ENCODE assay signal across 10 cellular contexts in the genomic region with DNA sequence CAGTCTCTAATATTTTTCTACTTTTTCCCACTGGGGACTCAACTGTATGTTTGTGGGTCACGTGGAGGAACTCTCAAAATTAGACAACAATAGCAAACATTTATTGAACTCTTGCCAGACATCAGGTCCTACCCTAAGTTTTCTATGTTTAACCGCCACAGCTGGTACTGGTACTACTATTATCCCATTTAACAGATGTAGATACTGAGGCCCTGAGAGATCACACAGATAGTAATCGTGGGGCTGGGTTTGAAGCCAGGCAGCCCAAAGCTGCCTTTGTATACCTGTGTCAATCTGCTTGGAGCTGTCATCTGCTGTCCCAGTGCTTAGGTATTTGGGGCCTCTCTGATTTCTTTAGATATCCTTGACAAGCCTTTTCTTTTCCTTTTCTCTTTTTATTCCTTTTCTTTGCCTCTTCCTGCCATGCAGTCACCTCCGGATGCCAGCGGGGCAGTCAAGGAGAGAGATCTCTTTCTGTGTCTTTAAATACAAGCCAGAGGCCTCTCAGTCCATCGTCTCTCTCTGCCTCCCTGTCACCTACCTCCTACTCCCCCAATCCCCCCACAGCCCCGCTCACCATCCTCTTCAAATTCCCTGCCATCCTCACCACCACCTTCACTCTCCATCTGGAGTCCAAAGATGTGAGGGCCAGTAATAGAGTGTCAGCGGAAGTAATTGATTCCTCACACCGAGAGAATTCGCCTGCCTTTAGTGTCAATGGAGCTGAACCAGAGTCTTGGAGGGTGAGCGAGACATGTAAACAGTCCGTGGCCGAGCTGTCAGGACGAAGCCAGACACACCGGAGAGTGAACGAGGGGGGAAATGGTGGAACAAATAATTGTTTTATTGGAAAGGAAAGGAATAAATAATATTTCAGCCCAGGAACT. TPM values are rescaled to one million over a fixed set of nuclear protein-coding genes. Genes with fewer than 3 reads are reported as not detected.
DNase-seq lines count a peak whose midpoint lies in the region; ATAC-seq, FAIRE-seq and TF ChIP-seq lines count a peak whose summit lies in the region.
"Had no signal": no experiment of that assay in that cellular context is flagged by ENCODE, and none has a peak within 500 bp of the region (broad histone marks: within the 10 kb centered on the region; RNA-seq: fewer than 3 reads in every experiment).

No MANE protein-coding gene starts in this region.

- H3K27me3 Mint-ChIP-seq in neural crest cell (ENCODE audit: low read depth) = no peaks in the 10 kb centered on the region
- H3K27me3 Mint-ChIP-seq: stimulated activated naive CD8-positive, alpha-beta T cell treated with anti-CD3 and anti-CD28 coated beads, Interleukin-15, amount 100 ng/mL, for 72 hours had no signal

- H3K4me1 Mint-ChIP-seq in neural crest cell = peaks cover 55% of the 10 kb centered on the region

- POLR2A ChIA-PET in A549 (lab: Yijun Ruan, JAX) = interaction anchor here (1.2 to 4.3 kb wide), 3 partner anchors 21 to 25 kb away, joined by 4 to 23 read pairs (median 8); partner anchors contain the start of gene NRP2

- H3K4me2 ChIP-seq in A549 (peak overlapping the region; percentile 61), Karpas-422 (ENCODE audit: low read depth, low read length, poor library complexity, severe bottlenecking) (peak overlapping the region; percentile 63)

- H3K27ac Mint-ChIP-seq in neural crest cell (ENCODE audit: unreplicated experiment) = peak overlapping the region; percentile 88

- H2AFZ ChIP-seq in Karpas-422 (ENCODE audit: low read length) = no peak overlapping the region

- no peaks in the 10 kb centered on the region for H4K20me1 ChIP-seq in Karpas-422 (ENCODE audit: insufficient read depth, low read depth, low read length)

- ATAC-seq in A549 = no peak
- no peak for ATAC-seq in HG03571 (IDR thresholded peaks at IDR 0.05; ENCODE audit: unreplicated experiment)

- H3K4me1 ChIP-seq in A549 = peaks cover 89% of the 10 kb centered on the region
- peaks cover 25% of the 10 kb centered on the region for H3K4me1 ChIP-seq in Karpas-422 (ENCODE audit: low read length)

- H3K36me3 Mint-ChIP-seq in neural crest cell (ENCODE audit: low read depth) = peaks cover 12% of the 10 kb centered on the region

- no peaks in the 10 kb centered on the region for H3K27me3 ChIP-seq in Karpas-422 (ENCODE audit: low read length)
- no peaks in the 10 kb centered on the region for H3K27me3 ChIP-seq in dorsolateral prefrontal cortex

- no peaks in the 10 kb centered on the region for H3K9me3 ChIP-seq in A549
- no peaks in the 10 kb centered on the region for H3K9me3 ChIP-seq in Karpas-422 (ENCODE audit: low read length)

- H3K9ac ChIP-seq in Karpas-422 (ENCODE audit: low read length) = peak overlapping the region; percentile 59; the same call in 1 of the 2 replicates

- H3K9me2 ChIP-seq in Karpas-422 (replicated peaks; ENCODE audit: insufficient read depth, low read length) = no peaks in the 10 kb centered on the region

- DNase-seq in A549 (ENCODE audit: low read depth in 1 of 2, low spot score in 1 of 2) (no peak), Karpas-422 (no peak), dorsolateral prefrontal cortex (no peak), neural crest cell (ENCODE audit: low read depth, low spot score) (no peak), NCI-H2029 (lab: John Stamatoyannopoulos, UW) (no peak), NCI-H146 (lab: John Stamatoyannopoulos, UW) (no peak), NCI-H774 (lab: John Stamatoyannopoulos, UW) (no peak)
- DNase-seq: NCI-H2107 had no signal

- H3K79me2 ChIP-seq in Karpas-422 (ENCODE audit: low read length) = no peaks in the 10 kb centered on the region

- H3K27ac ChIP-seq in A549 (peak overlapping the region; percentile 93 to 95), Karpas-422 (ENCODE audit: low read length) (peak overlapping the region; percentile 92), dorsolateral prefrontal cortex (peak overlapping the region in 43 of 59 donors; percentile 0 to 82 (median 60))

- WGBS in A549 (ENCODE audit: missing lambda C conversion rate) = 82% methylated on average over 16 of the region's 16 CpGs

- FAIRE-seq in A549 (lab: Jason Lieb, UNC) = no peak

- no peak for TF ChIP-seq EP300 in A549 (IDR thresholded peaks at IDR 0.05)

- H3K4me3 ChIP-seq in A549 = no peak overlapping the region
- no peak overlapping the region for H3K4me3 ChIP-seq in Karpas-422 (ENCODE audit: low read length)
- no peak overlapping the region for H3K4me3 ChIP-seq in dorsolateral prefrontal cortex

- H3K9me3 Mint-ChIP-seq in neural crest cell = no peaks in the 10 kb centered on the region
- H3K9me3 Mint-ChIP-seq: stimulated activated naive CD8-positive, alpha-beta T cell treated with anti-CD3 and anti-CD28 coated beads, Interleukin-15, amount 100 ng/mL, for 72 hours had no signal

- intact Hi-C loops in dorsolateral prefrontal cortex (cut with DNase I) = no loop called here

- TF ChIP-seq POLR2A in A549 (IDR thresholded peaks at IDR 0.05; ENCODE audit: low read length) = no peak

- no peaks in the 10 kb centered on the region for H3K36me3 ChIP-seq in Karpas-422 (ENCODE audit: insufficient read depth, low read length)

- H3K4me3 Mint-ChIP-seq in neural crest cell = no peak overlapping the region

- TF ChIP-seq CTCF in A549 (IDR thresholded peaks at IDR 0.05) = no peak
- no peak for TF ChIP-seq CTCF in dorsolateral prefrontal cortex (IDR thresholded peaks at IDR 0.05 in 54 of 56, conservative IDR thresholded peaks at IDR 0.05 in 2 of 56; ENCODE audit: low read depth in 1 of 56, partially characterized antibody in 56 of 56)
- no peak for TF ChIP-seq CTCF in neural crest cell (conservative IDR thresholded peaks at IDR 0.05)

- no peak for TF ChIP-seq RAD21 in A549 (conservative IDR thresholded peaks at IDR 0.05 in 1 of 2, IDR thresholded peaks at IDR 0.05 in 1 of 2)

- CTCF ChIA-PET in A549 (lab: Yijun Ruan, JAX) = interaction anchor here (1.2 to 1.8 kb wide), 5 partner anchors 10 to 27 kb away, joined by 3 to 10 read pairs (median 4); partner anchors contain the start of gene NRP2

TF ChIP-seq in A549, 52 proteins besides CTCF, POLR2A, EP300 and RAD21:
- no peak for TF ChIP-seq RARB (CRISPR knock-in tag; IDR thresholded peaks at IDR 0.05)
- 0 out of 2 replicates have a peak, but pooled peaks have one; percentile 20 for TF ChIP-seq KDM1A (IDR thresholded peaks at IDR 0.05; ENCODE audit: low read depth)

RNA-seq across cellular contexts. Expression of gene NRP2, which starts 23.5 kb away (rescaled TPM):
- 144 and 154 TPM in 2 replicates for polyA plus RNA-seq in A549 (2011; rRNA removed)
- 37.9 and 48.1 TPM in 2 replicates for polyA plus RNA-seq in A549 (2012; cell fraction: cytosol; rRNA removed)
- polyA plus RNA-seq in A549 (2012; cell fraction: nucleus; rRNA removed) = 111 and 112 TPM in 2 replicates
- polyA plus RNA-seq in A549 (2017; fragmentation: RNase III; extraction: RNeasy Plus Mini Kit Qiagen cat#74134 plus additional on column Dnase treatment) = 125 to 187 TPM (median 159 TPM) in 3 replicates
- polyA minus RNA-seq in A549 (2011; rRNA and poly(A)+ RNA removed) = 199 and 240 TPM in 2 replicates
- 4.4 and 7.2 TPM in 2 replicates for total RNA-seq in Karpas-422 (2014; rRNA removed; shearing (Covaris generic); ENCODE audit: low replicate concordance)
- total RNA-seq in dorsolateral prefrontal cortex = 10 to 100 TPM; 13.0 to 43.9 (median 24.5) TPM
- 90.3 and 93.5 TPM in 2 replicates for total RNA-seq in neural crest cell
